27 cellular contexts compared by ENCODE assay signal in the genomic region with DNA sequence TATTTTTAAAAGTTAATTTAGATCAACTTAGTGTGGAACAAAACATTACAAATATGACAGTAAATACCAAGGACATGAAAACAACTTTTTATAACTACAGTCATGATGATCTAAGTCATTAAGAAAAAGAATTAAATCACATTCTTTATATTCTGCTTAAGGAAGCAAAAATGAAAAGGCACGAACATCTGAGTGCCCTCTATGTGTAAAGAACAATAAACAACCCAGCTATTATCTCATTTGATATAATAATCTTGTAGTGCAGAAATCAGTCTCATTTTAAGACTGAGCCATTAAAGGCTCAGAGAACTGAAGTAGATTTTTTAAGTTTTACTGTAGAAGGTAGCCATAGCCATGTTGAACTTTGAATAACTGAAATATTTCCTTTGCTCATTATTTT.
"Had no signal": no experiment of that assay in that cellular context is flagged by ENCODE, and none has a peak within 500 bp of the region (broad histone marks: within the 10 kb centered on the region; RNA-seq: fewer than 3 reads in every experiment).

No MANE protein-coding gene starts in this region.

- H3K4me2 ChIP-seq: neural progenitor cell, smooth muscle cell had no signal

- H3K27ac ChIP-seq: colonic mucosa, esophagus muscularis mucosa, heart right ventricle, neural progenitor cell, sigmoid colon, vagina had no signal

- H3K27me3 Mint-ChIP-seq: effector memory CD8-positive, alpha-beta T cell; stimulated activated memory B cell treated with anti-CD40 and anti-IgM and Interleukin-4, amounts not matched to agents 10 μg/mL and 1 μg/mL and 100 μg/mL, for 72 hours; type B pancreatic cell had no signal

- H3K4me1 Mint-ChIP-seq: central memory CD8-positive, alpha-beta T cell; naive thymus-derived CD8-positive, alpha-beta T cell; neural progenitor cell; stimulated activated memory B cell treated with anti-CD40 and anti-IgM and Interleukin-4, amounts not matched to agents 10 μg/mL and 1 μg/mL and 100 μg/mL, for 72 hours had no signal

- H3K4me3 ChIP-seq: colonic mucosa, esophagus muscularis mucosa, heart right ventricle, lung, neural progenitor cell, sigmoid colon, smooth muscle cell, vagina had no signal

- H2AFZ ChIP-seq: neural progenitor cell had no signal

- H3K4me1 ChIP-seq: colonic mucosa, neural progenitor cell had no signal

- ATAC-seq: activated T-cell treated with anti-CD3 and anti-CD28 coated beads, Interleukin-2, amount 50 U/mL, for 4 hours; effector memory CD8-positive, alpha-beta T cell; heart right ventricle; left lobe of liver; naive thymus-derived CD8-positive, alpha-beta T cell; stimulated activated memory B cell treated with anti-CD40 and anti-IgM and Interleukin-4, amounts not matched to agents 10 μg/mL and 1 μg/mL and 100 μg/mL, for 72 hours had no signal

- H3K4me3 Mint-ChIP-seq: activated naive CD8-positive, alpha-beta T cell treated with anti-CD3 and anti-CD28 coated beads for 36 hours; activated T-cell treated with anti-CD3 and anti-CD28 coated beads, Interleukin-2, amount 50 U/mL, for 4 hours; central memory CD8-positive, alpha-beta T cell; effector memory CD8-positive, alpha-beta T cell; naive thymus-derived CD8-positive, alpha-beta T cell; neural progenitor cell; stimulated activated memory B cell treated with anti-CD40 and anti-IgM and Interleukin-4, amounts not matched to agents 10 μg/mL and 1 μg/mL and 100 μg/mL, for 72 hours; type B pancreatic cell had no signal

- H3K36me3 ChIP-seq: colonic mucosa, esophagus muscularis mucosa, heart right ventricle, neural progenitor cell, sigmoid colon, vagina had no signal

- H3K27ac Mint-ChIP-seq: activated naive CD8-positive, alpha-beta T cell treated with anti-CD3 and anti-CD28 coated beads for 36 hours; activated T-helper 2 cell treated with anti-CD3 and anti-CD28 coated beads, Interferon-gamma antibody, Interleukin-2, Interleukin-4, amounts not matched to agents 10 μg/mL and 5 μg/mL and 100 μg/mL, durations not matched to agents 14 hours and 24 hours and 36 hours; effector memory CD8-positive, alpha-beta T cell; naive thymus-derived CD8-positive, alpha-beta T cell; neural progenitor cell; stimulated activated memory B cell treated with anti-CD40 and anti-IgM and Interleukin-4, amounts not matched to agents 10 μg/mL and 1 μg/mL and 100 μg/mL, for 72 hours; type B pancreatic cell had no signal

- H3K9me3 Mint-ChIP-seq: activated naive CD8-positive, alpha-beta T cell treated with anti-CD3 and anti-CD28 coated beads for 36 hours; activated T-cell treated with anti-CD3 and anti-CD28 coated beads, Interleukin-2, amount 50 U/mL, for 4 hours; activated T-helper 2 cell treated with anti-CD3 and anti-CD28 coated beads, Interferon-gamma antibody, Interleukin-2, Interleukin-4, amounts not matched to agents 10 μg/mL and 5 μg/mL and 100 μg/mL, durations not matched to agents 14 hours and 24 hours and 36 hours; central memory CD8-positive, alpha-beta T cell; effector memory CD8-positive, alpha-beta T cell; naive thymus-derived CD8-positive, alpha-beta T cell; neural progenitor cell; stimulated activated memory B cell treated with anti-CD40 and anti-IgM and Interleukin-4, amounts not matched to agents 10 μg/mL and 1 μg/mL and 100 μg/mL, for 72 hours; type B pancreatic cell had no signal

- DNase-seq: activated CD4-positive, alpha-beta T cell treated with anti-CD3 and anti-CD28 coated beads for 4 hours; activated CD4-positive, alpha-beta T cell treated with anti-CD3 and anti-CD28 coated beads, Interleukin-2, amount 50 U/mL, for 48 hours; activated CD4-positive, CD25-positive, alpha-beta regulatory T cell; activated CD8-positive, alpha-beta memory T cell treated with anti-CD3 and anti-CD28 coated beads, Interleukin-2, amount 50 U/mL, for 48 hours; activated naive CD4-positive, alpha-beta T cell treated with Interleukin-2 at 50 U/mL for 16 hours; activated naive CD8-positive, alpha-beta T cell treated with anti-CD3 and anti-CD28 coated beads for 36 hours; activated T-cell treated with anti-CD3 and anti-CD28 coated beads, Interleukin-2, amount 50 U/mL, for 4 hours; colonic mucosa; dorsolateral prefrontal cortex; effector memory CD8-positive, alpha-beta T cell; heart right ventricle; kidney; naive thymus-derived CD8-positive, alpha-beta T cell; posterior cingulate gyrus; retina; sigmoid colon; stimulated activated CD4-positive, alpha-beta T cell treated with anti-CD3 and anti-CD28 coated beads, Interleukin-15, amount 100 ng/mL, for 24 hours had no signal

- H3K27me3 ChIP-seq: colonic mucosa, dorsolateral prefrontal cortex, esophagus muscularis mucosa, heart right ventricle, neural progenitor cell, sigmoid colon, vagina had no signal

- H3K9me3 ChIP-seq: colonic mucosa, esophagus muscularis mucosa, heart right ventricle, sigmoid colon, vagina had no signal
